Comparison of ENCODE assay signal across 8 cellular contexts in genomic region chr3:197002701-197003454, GRCh38. TPM values are rescaled to one million over a fixed set of nuclear protein-coding genes. Genes with fewer than 3 reads are reported as not detected.
DNase-seq lines count a peak whose midpoint lies in the region; ATAC-seq lines count a peak whose summit lies in the region.

No MANE protein-coding gene starts in this region.

- H3K79me2 ChIP-seq in mesendoderm (ENCODE audit: control insufficient read depth, insufficient read depth, low read length) = no peaks in the 10 kb centered on the region

- peak overlapping the region; percentile 44 for H3K4me2 ChIP-seq in mesendoderm (ENCODE audit: low read length)

- peak overlapping the region; percentile 76 for H3K4ac ChIP-seq in mesendoderm (ENCODE audit: low read depth, low read length)

- H3K27ac Mint-ChIP-seq in effector memory CD8-positive, alpha-beta T cell = peak overlapping the region; percentile 75 to 83

- peaks cover 3% of the 10 kb centered on the region for H3K27me3 ChIP-seq in mesendoderm (ENCODE audit: insufficient read depth, low read length, poor library complexity)

- WGBS in mesendoderm (ENCODE audit: extremely low coverage, insufficient coverage, low lambda C conversion rate) = no CpG with 5 or more reads among the region's 113 CpGs

- H3K9me3 Mint-ChIP-seq in effector memory CD8-positive, alpha-beta T cell = no peaks in the 10 kb centered on the region

- H2BK120ac ChIP-seq in mesendoderm (ENCODE audit: low read depth, low read length) = peak overlapping the region; percentile 14

- no peak overlapping the region for H2BK5ac ChIP-seq in mesendoderm (ENCODE audit: low read length)

- H3K4me1 Mint-ChIP-seq in effector memory CD8-positive, alpha-beta T cell (ENCODE audit: low read depth in 2 of 2) = peaks cover 3 to 12% of the 10 kb centered on the region in 2 donors

- no peak overlapping the region for H3K27ac ChIP-seq in mesendoderm (ENCODE audit: low read depth, low read length)

- no peak overlapping the region for H3K23ac ChIP-seq in mesendoderm (ENCODE audit: low read length)

- H3K9ac ChIP-seq in mesendoderm (ENCODE audit: low read length) = peak overlapping the region; percentile 87

- H3K36me3 Mint-ChIP-seq in effector memory CD8-positive, alpha-beta T cell (ENCODE audit: insufficient read depth) = peaks cover 7% of the 10 kb centered on the region

- H3K4me3 ChIP-seq in mesendoderm (ENCODE audit: low read length) = no peak overlapping the region

- no peak overlapping the region for H4K5ac ChIP-seq in mesendoderm (ENCODE audit: low read length)

- no peaks in the 10 kb centered on the region for H3K79me1 ChIP-seq in mesendoderm (ENCODE audit: low read length)

- no peaks in the 10 kb centered on the region for H3K4me1 ChIP-seq in mesendoderm (ENCODE audit: control insufficient read depth, low read depth, low read length)

- DNase-seq in AML-193 (lab: John Stamatoyannopoulos, UW) = peak; percentile 42 to 57
- peak; percentile 32 for DNase-seq in NCI-H446 treated with DMSO at 0.1 percent for 48 hours (lab: John Stamatoyannopoulos, UW)
- DNase-seq in activated CD8-positive, alpha-beta memory T cell treated with anti-CD3 and anti-CD28 coated beads for 1 hour (ENCODE audit: extremely low read depth in 1 of 2, low read depth in 1 of 2) = peak; percentile 48 to 67
- peak; percentile 72 to 76 (median 73) for DNase-seq in effector memory CD8-positive, alpha-beta T cell
- DNase-seq in mesendoderm = peak; percentile 59
- DNase-seq in stimulated activated CD8-positive, alpha-beta memory T cell treated with anti-CD3 and anti-CD28 coated beads, Interleukin-15, amount 100 ng/mL, for 24 hours (ENCODE audit: low read depth) = peak; percentile 57

- H3K27me3 Mint-ChIP-seq in effector memory CD8-positive, alpha-beta T cell = no peaks in the 10 kb centered on the region

- H2AK5ac ChIP-seq in mesendoderm (ENCODE audit: low read length) = no peak overlapping the region

- peak overlapping the region; percentile 78 for H4K8ac ChIP-seq in mesendoderm (ENCODE audit: low read depth, low read length)

- ATAC-seq in GM18907 (IDR thresholded peaks at IDR 0.05; ENCODE audit: unreplicated experiment) (peak; percentile 74), HG03103 (IDR thresholded peaks at IDR 0.05; ENCODE audit: low read depth, unreplicated experiment) (peak; percentile 61)
- ATAC-seq in effector memory CD8-positive, alpha-beta T cell (replicated peaks) = peak; percentile 80

- H3K36me3 ChIP-seq in mesendoderm (ENCODE audit: control insufficient read depth, insufficient read depth, low read length) = no peaks in the 10 kb centered on the region

- peak overlapping the region; percentile 48 for H2BK15ac ChIP-seq in mesendoderm (replicated peaks; ENCODE audit: low read depth)

- H3K18ac ChIP-seq in mesendoderm (ENCODE audit: low read length) = peak overlapping the region; percentile 86

- peak overlapping the region; percentile 75 to 79 for H3K4me3 Mint-ChIP-seq in effector memory CD8-positive, alpha-beta T cell

- peak overlapping the region; percentile 93 for H3K56ac ChIP-seq in mesendoderm (ENCODE audit: low read length)

RNA-seq across cellular contexts. Expression of gene MELTF, which starts 26.7 kb away (rescaled TPM):
- 0.95 TPM for polyA plus RNA-seq in mesendoderm (2013, experiment 1 of 2)
- 0.73 TPM for polyA plus RNA-seq in mesendoderm (2013, experiment 2 of 2)

RNA-seq across cellular contexts. Expression of gene PIGZ, which starts 34.2 kb away (rescaled TPM):
- 0.03 TPM for polyA plus RNA-seq in mesendoderm (2013, experiment 1 of 2)
- 0.01 TPM for polyA plus RNA-seq in mesendoderm (2013, experiment 2 of 2)
